9 cellular contexts compared by ENCODE assay signal in the genomic region with DNA sequence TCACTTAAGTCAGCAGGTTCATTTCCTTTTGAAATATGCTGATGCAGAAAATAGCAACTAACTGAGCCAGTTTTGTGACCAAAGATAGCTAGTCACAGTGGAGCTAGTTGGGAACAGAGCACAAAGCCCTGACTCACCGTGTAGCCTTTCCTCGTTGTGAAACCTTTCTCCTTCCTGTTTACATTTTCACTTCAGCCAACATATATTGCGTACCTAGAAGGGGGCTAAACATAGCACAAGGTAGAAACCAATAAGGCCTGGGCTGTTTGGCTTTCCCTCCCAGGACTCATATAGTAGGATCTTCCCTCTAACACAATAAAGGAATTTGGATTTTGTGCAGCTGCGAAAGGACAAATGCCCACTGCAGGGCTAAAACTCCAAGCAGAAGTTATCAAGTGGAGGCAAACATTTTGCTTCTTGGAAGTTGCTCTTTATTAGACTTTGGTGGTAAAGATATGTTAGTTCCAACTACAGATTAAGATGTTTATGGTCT. TPM values are rescaled to one million over a fixed set of nuclear protein-coding genes. Genes with fewer than 3 reads are reported as not detected.
DNase-seq lines count a peak whose midpoint lies in the region; ATAC-seq and TF ChIP-seq lines count a peak whose summit lies in the region.
"Had no signal": no experiment of that assay in that cellular context is flagged by ENCODE, and none has a peak within 500 bp of the region (broad histone marks: within the 10 kb centered on the region; RNA-seq: fewer than 3 reads in every experiment).

No MANE protein-coding gene starts in this region.

- H3K27ac Mint-ChIP-seq in natural killer cell treated with Interleukin-12 subunit alpha and Interleukin-12 subunit beta and Interleukin-15 and Interleukin-18, amount 100 ng/mL, for 72 hours: peak overlapping the region; percentile 13 to 74

- no peak for TF ChIP-seq POLR2A in suprapubic skin (IDR thresholded peaks at IDR 0.05)

- no peak for TF ChIP-seq CTCF in suprapubic skin (IDR thresholded peaks at IDR 0.05)

- H3K4me1 ChIP-seq in suprapubic skin: no peaks in the 10 kb centered on the region

- peaks cover 5% of the 10 kb centered on the region in 2 donors for H3K4me1 Mint-ChIP-seq in natural killer cell treated with Interleukin-12 subunit alpha and Interleukin-12 subunit beta and Interleukin-15 and Interleukin-18, amount 100 ng/mL, for 72 hours (ENCODE audit: low read depth in 2 of 2)

- H3K4me3 ChIP-seq in suprapubic skin: no peak overlapping the region

- no peak overlapping the region for H3K4me3 Mint-ChIP-seq in natural killer cell treated with Interleukin-12 subunit alpha and Interleukin-12 subunit beta and Interleukin-15 and Interleukin-18, amount 100 ng/mL, for 72 hours

- no peak overlapping the region for H3K27ac ChIP-seq in suprapubic skin

- no peaks in the 10 kb centered on the region for H3K9me3 Mint-ChIP-seq in natural killer cell treated with Interleukin-12 subunit alpha and Interleukin-12 subunit beta and Interleukin-15 and Interleukin-18, amount 100 ng/mL, for 72 hours

- WGBS in suprapubic skin: 40% methylated on average over 4 of the region's 4 CpGs

- peak; percentile 70 for DNase-seq in AG08395 (ENCODE audit: low spot score)
- DNase-seq in NCI-H748 (lab: John Stamatoyannopoulos, UW; ENCODE audit: unreplicated experiment): peak; percentile 13
- DNase-seq in dedifferentiated amniotic fluid mesenchymal stem cell (ENCODE audit: extremely low spot score): peak; percentile 51
- DNase-seq in natural killer cell treated with Interleukin-12 subunit alpha and Interleukin-12 subunit beta and Interleukin-15 and Interleukin-18, amount 100 ng/mL, for 72 hours (ENCODE audit: low spot score): no peak
- no peak for DNase-seq in suprapubic skin (ENCODE audit: low spot score in 2 of 2)
- DNase-seq in activated CD4-positive, alpha-beta T cell treated with anti-CD3 and anti-CD28 coated beads, Interleukin-2, amount 50 U/mL, for 1 hour: no peak
- DNase-seq: left cardiac atrium had no signal

- H3K36me3 ChIP-seq in suprapubic skin: no peaks in the 10 kb centered on the region

- H3K27me3 Mint-ChIP-seq in natural killer cell treated with Interleukin-12 subunit alpha and Interleukin-12 subunit beta and Interleukin-15 and Interleukin-18, amount 100 ng/mL, for 72 hours: no peaks in the 10 kb centered on the region

- no peak for TF ChIP-seq EP300 in suprapubic skin (IDR thresholded peaks at IDR 0.05)

- ATAC-seq in GM18508 (IDR thresholded peaks at IDR 0.05; ENCODE audit: insufficient read depth, unreplicated experiment) (peak; percentile 98), HG02870 (IDR thresholded peaks at IDR 0.05; ENCODE audit: unreplicated experiment) (peak; percentile 99)
- ATAC-seq in natural killer cell treated with Interleukin-12 subunit alpha and Interleukin-12 subunit beta and Interleukin-15 and Interleukin-18, amount 100 ng/mL, for 72 hours: peak; percentile 61 to 91

- no peaks in the 10 kb centered on the region for H3K9me3 ChIP-seq in suprapubic skin

- H3K27me3 ChIP-seq in suprapubic skin: no peaks in the 10 kb centered on the region

- no peaks in the 10 kb centered on the region for H3K36me3 Mint-ChIP-seq in natural killer cell treated with Interleukin-12 subunit alpha and Interleukin-12 subunit beta and Interleukin-15 and Interleukin-18, amount 100 ng/mL, for 72 hours

RNA-seq across cellular contexts. Expression of a gene that starts 24.5 kb away (rescaled TPM):
- 10 to 100 TPM; 57.8 to 80.3 TPM for total RNA-seq in natural killer cell treated with Interleukin-12 subunit alpha and Interleukin-12 subunit beta and Interleukin-15 and Interleukin-18, amount 100 ng/mL, for 72 hours
- 10 to 100 TPM in 1 of 4 donors, 1 to 10 TPM in 3; 7.2 to 11.2 (median 9.1) TPM for total RNA-seq in suprapubic skin

Comparison
In these comparisons a context has a peak if more than half of its experiments do, and no peak if none do; other contexts are left out.
1. DNase-seq: peak in AG08395 (single experiment), NCI-H748 (single experiment) and dedifferentiated amniotic fluid mesenchymal stem cell (single experiment); none in natural killer cell treated with Interleukin-12 subunit alpha and Interleukin-12 subunit beta and Interleukin-15 and Interleukin-18, amount 100 ng/mL, for 72 hours (single experiment), suprapubic skin (0 of 2) and activated CD4-positive, alpha-beta T cell treated with anti-CD3 and anti-CD28 coated beads, Interleukin-2, amount 50 U/mL, for 1 hour (single experiment).
2. RNA of a gene that starts 24.5 kb away (total RNA-seq): 57.8 to 80.3 TPM in natural killer cell treated with Interleukin-12 subunit alpha and Interleukin-12 subunit beta and Interleukin-15 and Interleukin-18, amount 100 ng/mL, for 72 hours; 7.2 to 11.2 TPM in suprapubic skin; every median in the first group is over 4 times any median in the second.
3. Peak in every context shown above with its lines, with median percentiles within 50 percentile points of each other: ATAC-seq.